ENCODE assay signal across 8 cellular contexts in the genomic region with DNA sequence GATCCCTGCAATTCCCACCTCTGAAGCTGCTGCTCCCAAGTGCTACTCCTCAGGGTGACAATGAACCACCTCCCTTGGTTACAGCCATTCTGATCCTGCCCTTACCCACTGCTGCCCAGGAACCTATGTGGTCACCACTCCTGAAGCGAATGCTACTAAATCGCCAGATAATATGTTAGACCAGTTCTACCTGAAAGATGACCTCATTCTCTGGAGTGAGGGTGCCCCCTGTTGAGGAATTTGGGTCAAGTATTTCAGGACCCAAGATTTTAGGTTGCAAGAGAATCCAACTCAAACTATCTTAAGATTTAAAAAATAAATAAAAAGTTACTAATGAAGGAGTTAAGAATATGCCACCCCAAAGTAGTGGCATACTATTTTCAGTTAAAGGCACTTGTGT. TPM values are rescaled to one million over a fixed set of nuclear protein-coding genes. Genes with fewer than 3 reads are reported as not detected.
DNase-seq lines count a peak whose midpoint lies in the region; ATAC-seq and TF ChIP-seq lines count a peak whose summit lies in the region.

No MANE protein-coding gene starts in this region.

- TF ChIP-seq CTCF in 22Rv1 (IDR thresholded peaks at IDR 0.05) = peak; percentile 43; the same call in 1 of the 2 replicates
- TF ChIP-seq CTCF in fibroblast of mammary gland (conservative IDR thresholded peaks at IDR 0.05; ENCODE audit: control insufficient read depth, insufficient read depth, low read depth, low read length) = peak; percentile 47
- peak in 7 of 11 experiments; percentile 20 to 43 (median 33) for TF ChIP-seq CTCF in spleen (IDR thresholded peaks at IDR 0.05 in 8 of 11, conservative IDR thresholded peaks at IDR 0.05 in 3 of 11)

- H3K9me3 ChIP-seq in spleen = no peaks in the 10 kb centered on the region
- no peaks in the 10 kb centered on the region for H3K9me3 ChIP-seq in effector memory CD4-positive, alpha-beta T cell (ENCODE audit: control insufficient read depth, low read length)

- H3K4me3 ChIP-seq in fibroblast of mammary gland (ENCODE audit: control insufficient read depth, low read depth, low read length) (no peak overlapping the region), spleen (no peak overlapping the region)
- no peak overlapping the region for H3K4me3 ChIP-seq in effector memory CD4-positive, alpha-beta T cell (ENCODE audit: insufficient read depth, low read depth, low read length, poor library complexity, severe bottlenecking)

- ATAC-seq in HG03095 (IDR thresholded peaks at IDR 0.05; ENCODE audit: unreplicated experiment) = no peak

- 62 to 76% (median 66%) methylated on average over 2 of the region's 2 CpGs for WGBS in spleen, 5 donors

- intact Hi-C loops in spleen (cut with DNase I; ENCODE audit: low total_unique reads) = loop anchor here (10.0 kb wide), 1 partner anchor 202 kb away; no protein-coding TSS in a partner anchor

- H3K27ac ChIP-seq in 22Rv1 (no peak overlapping the region), spleen (no peak overlapping the region)
- H3K27ac ChIP-seq in effector memory CD4-positive, alpha-beta T cell (ENCODE audit: insufficient read depth, low read length, poor library complexity, severe bottlenecking) = no peak overlapping the region

- DNase-seq in EL (peak; percentile 37), LHCN-M2 (ENCODE audit: low read depth) (peak; percentile 41), fibroblast of mammary gland (ENCODE audit: low read depth) (peak; percentile 65), spleen (no peak)
- peak; percentile 25 to 39 for DNase-seq in activated CD4-positive, alpha-beta T cell treated with anti-CD3 and anti-CD28 coated beads, Interleukin-2, amount 50 U/mL, for 4 hours
- no peak for DNase-seq in effector memory CD4-positive, alpha-beta T cell

- TF ChIP-seq POLR2A in spleen (IDR thresholded peaks at IDR 0.05) = no peak

- peaks cover 0 to 5% (median under 1%) of the 10 kb centered on the region in 6 donors for H3K4me1 ChIP-seq in spleen
- no peaks in the 10 kb centered on the region for H3K4me1 ChIP-seq in effector memory CD4-positive, alpha-beta T cell (ENCODE audit: control insufficient read depth, insufficient read depth, low read length, poor library complexity, severe bottlenecking)

- no peaks in the 10 kb centered on the region for H3K36me3 ChIP-seq in spleen
- no peaks in the 10 kb centered on the region for H3K36me3 ChIP-seq in effector memory CD4-positive, alpha-beta T cell (ENCODE audit: control insufficient read depth, insufficient read depth, low read length)

- H3K27me3 ChIP-seq in spleen (replicated peaks in 1 of 7) = no peaks in the 10 kb centered on the region
- no peaks in the 10 kb centered on the region for H3K27me3 ChIP-seq in effector memory CD4-positive, alpha-beta T cell (replicated peaks; ENCODE audit: control insufficient read depth, insufficient read depth, low read length, poor library complexity, severe bottlenecking)

RNA-seq across cellular contexts. Expression of gene SNAPC3, which starts 5.8 kb away (rescaled TPM):
- total RNA-seq in LHCN-M2 (2014; rRNA removed) (41.0 and 42.3 TPM in 2 replicates), spleen (10 to 100 TPM; 27.7 to 45.8 (median 34.4) TPM)
- polyA plus RNA-seq in LHCN-M2 (2012) = 15.7 TPM
- 10 to 100 TPM in 2 of 3 donors, 1 to 10 TPM in 1; 6.4 to 13.5 (median 10.2) TPM for polyA plus RNA-seq in spleen

Comparison
In these comparisons a context has a peak if more than half of its experiments do, and no peak if none do; other contexts are left out.
1. DNase-seq: peak in EL (single experiment), LHCN-M2 (single experiment), activated CD4-positive, alpha-beta T cell treated with anti-CD3 and anti-CD28 coated beads, Interleukin-2, amount 50 U/mL, for 4 hours (2 of 2) and fibroblast of mammary gland (single experiment); none in spleen (single experiment) and effector memory CD4-positive, alpha-beta T cell (0 of 3).
2. Peak in every context shown above with its lines, with median percentiles within 50 percentile points of each other: CTCF ChIP-seq.